ENCODE assay signal across 23 cellular contexts in genomic region chr3:204102-204501, GRCh38.
"Had no signal": no experiment of that assay in that cellular context is flagged by ENCODE, and none has a peak within 500 bp of the region (broad histone marks: within the 10 kb centered on the region; RNA-seq: fewer than 3 reads in every experiment).

No MANE protein-coding gene starts in this region.

- H3K27ac ChIP-seq: epithelial cell of prostate, esophagus squamous epithelium, gastrocnemius medialis, heart right ventricle, left lung, lower lobe of right lung had no signal

- DNase-seq: cortex of kidney; effector CD8-positive, alpha-beta T cell; effector memory CD8-positive, alpha-beta T cell; endodermal cell; erythroblast; esophagus squamous epithelium; foreskin fibroblast; foreskin melanocyte; gastrocnemius medialis; glutamatergic neuron; head of caudate nucleus; heart right ventricle; hippocampal formation; left cardiac atrium; left lung; left ventricle myocardium superior; lower lobe of right lung; mesenchymal stem cell; mucosa of descending colon; naive B cell; naive thymus-derived CD8-positive, alpha-beta T cell had no signal

- ATAC-seq: effector memory CD8-positive, alpha-beta T cell; esophagus mucosa; gastrocnemius medialis; heart right ventricle; left cardiac atrium; left lung; left ventricle myocardium superior; lower lobe of right lung; mucosa of descending colon; naive thymus-derived CD8-positive, alpha-beta T cell had no signal
